In the genomic region with DNA sequence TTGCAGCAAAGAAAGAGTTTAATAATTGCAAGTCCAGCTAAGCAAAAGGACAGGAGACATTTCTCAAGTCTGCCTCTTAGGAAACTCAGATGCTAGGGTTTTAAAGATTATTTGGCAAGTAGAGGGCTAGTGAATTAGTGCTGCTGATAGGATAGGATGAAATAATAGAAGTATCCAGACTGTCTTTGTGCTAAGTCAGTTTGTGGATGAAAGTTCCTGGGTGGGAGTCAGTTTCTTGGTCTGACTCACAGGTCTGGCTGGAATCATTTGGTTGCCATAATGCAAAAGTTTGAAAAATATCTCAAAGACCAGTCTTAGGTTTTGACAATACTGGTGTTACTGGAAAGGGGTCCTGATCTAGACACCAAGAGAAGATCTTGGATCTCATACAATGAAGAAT, we compare ENCODE assay signal across 27 cellular contexts.
"Had no signal": no experiment of that assay in that cellular context is flagged by ENCODE, and none has a peak within 500 bp of the region (broad histone marks: within the 10 kb centered on the region; RNA-seq: fewer than 3 reads in every experiment).

No MANE protein-coding gene starts in this region.

- H3K4me3 Mint-ChIP-seq: mesothelial cell of epicardium; naive B cell; natural killer cell treated with Interleukin-12 subunit alpha and Interleukin-12 subunit beta and Interleukin-15 and Interleukin-18, amount 100 ng/mL, for 72 hours; neural crest cell; stimulated activated naive CD8-positive, alpha-beta T cell treated with anti-CD3 and anti-CD28 coated beads, Interleukin-15, amount 100 ng/mL, for 72 hours had no signal

- H3K79me2 ChIP-seq: parathyroid adenoma had no signal

- H3K4me1 ChIP-seq: esophagus muscularis mucosa, parathyroid adenoma, right lobe of liver, suprapubic skin, transverse colon, upper lobe of right lung had no signal

- DNase-seq: dermis blood vessel endothelial cell; effector memory CD4-positive, alpha-beta T cell; foreskin melanocyte; kidney; mesenchymal stem cell; mucosa of descending colon; naive B cell; right lobe of liver; stimulated activated CD4-positive, alpha-beta T cell treated with anti-CD3 and anti-CD28 coated beads, Interleukin-12 subunit alpha, Interleukin-12 subunit beta, amount 100 ng/mL, for 4 hours; stimulated activated CD4-positive, alpha-beta T cell treated with anti-CD3 and anti-CD28 coated beads, Interleukin-1b, Interleukin-23, amount 100 ng/mL, for 48 hours; stimulated activated CD4-positive, alpha-beta T cell treated with anti-CD3 and anti-CD28 coated beads, Interleukin-4, amount 100 ng/mL, for 1 hour; stimulated activated CD8-positive, alpha-beta memory T cell treated with anti-CD3 and anti-CD28 coated beads, Interleukin-4, amount 100 ng/mL, for 48 hours; stimulated activated naive CD4-positive, alpha-beta T cell; stimulated activated naive CD8-positive, alpha-beta T cell treated with anti-CD3 and anti-CD28 coated beads, Interleukin-15, amount 100 ng/mL, for 72 hours; transverse colon; upper lobe of right lung had no signal

- H2AFZ ChIP-seq: parathyroid adenoma had no signal

- H3K27ac ChIP-seq: coronary artery, esophagus muscularis mucosa, neutrophil, parathyroid adenoma, right lobe of liver, suprapubic skin, transverse colon, upper lobe of right lung had no signal

- H3K4me3 ChIP-seq: coronary artery, esophagus muscularis mucosa, mucosa of descending colon, right lobe of liver, smooth muscle cell, suprapubic skin, transverse colon, upper lobe of right lung had no signal

- H3K27ac Mint-ChIP-seq: mesothelial cell of epicardium; naive B cell; natural killer cell treated with Interleukin-12 subunit alpha and Interleukin-12 subunit beta and Interleukin-15 and Interleukin-18, amount 100 ng/mL, for 72 hours; progenitor cell of endocrine pancreas; stimulated activated naive CD8-positive, alpha-beta T cell treated with anti-CD3 and anti-CD28 coated beads, Interleukin-15, amount 100 ng/mL, for 72 hours had no signal

- H3K4me1 Mint-ChIP-seq: naive B cell; neural crest cell; stimulated activated naive CD8-positive, alpha-beta T cell treated with anti-CD3 and anti-CD28 coated beads, Interleukin-15, amount 100 ng/mL, for 72 hours had no signal

- H3K36me3 ChIP-seq: esophagus muscularis mucosa, neutrophil, right lobe of liver, suprapubic skin, transverse colon, upper lobe of right lung had no signal

- H3K27me3 ChIP-seq: esophagus muscularis mucosa, neutrophil, right lobe of liver, suprapubic skin, transverse colon, upper lobe of right lung had no signal

- H3K27me3 Mint-ChIP-seq: progenitor cell of endocrine pancreas had no signal

- H3K4me2 ChIP-seq: smooth muscle cell had no signal

- H3K9me3 ChIP-seq: right lobe of liver, upper lobe of right lung had no signal

- H3K9ac ChIP-seq: parathyroid adenoma had no signal

- FAIRE-seq: endothelial cell of umbilical vein, kidney had no signal
